ENCODE assay signal across 8 cellular contexts in the genomic region with DNA sequence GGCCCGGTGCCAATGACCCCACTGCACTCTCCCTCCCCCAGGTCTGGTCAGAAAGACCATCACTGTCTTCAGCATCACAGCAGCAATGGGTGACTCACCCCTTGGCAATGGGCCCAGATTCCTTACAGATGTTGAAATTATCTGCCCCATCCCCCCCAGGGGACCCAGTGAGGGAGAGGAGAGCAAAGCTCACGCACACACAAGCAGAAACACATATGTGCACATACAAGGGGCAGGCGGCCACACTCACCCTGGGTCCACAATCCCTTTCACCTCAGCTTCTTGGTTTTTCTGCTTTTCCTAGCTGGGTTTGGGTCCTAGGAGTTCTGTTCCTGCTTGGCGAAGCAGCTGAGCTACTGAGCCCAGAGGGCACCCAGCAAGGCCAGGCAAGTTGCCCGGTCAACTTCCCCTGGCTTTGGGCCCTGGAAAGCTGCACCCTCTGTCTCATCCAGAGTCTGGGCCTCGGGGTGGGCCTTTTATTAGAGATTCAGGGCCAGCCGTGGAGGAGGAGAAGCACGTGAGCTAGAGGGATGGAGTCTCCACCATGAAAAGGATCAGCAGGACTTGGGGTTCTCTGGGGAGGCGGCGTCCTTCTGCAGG. TPM values are rescaled to one million over a fixed set of nuclear protein-coding genes. Genes with fewer than 3 reads are reported as not detected.
DNase-seq lines count a peak whose midpoint lies in the region; ATAC-seq and TF ChIP-seq lines count a peak whose summit lies in the region.

No MANE protein-coding gene starts in this region.

- H3K9me3 ChIP-seq in BLaER1 = no peaks in the 10 kb centered on the region
- H3K9me3 ChIP-seq in esophagus (ENCODE audit: control insufficient read depth in 2 of 2, insufficient read depth in 1 of 2, low read depth in 1 of 2, low read length in 1 of 2) = no peaks in the 10 kb centered on the region
- H3K9me3 ChIP-seq in mucosa of rectum (ENCODE audit: control insufficient read depth in 2 of 2, low read length in 2 of 2) = no peaks in the 10 kb centered on the region
- H3K9me3 ChIP-seq in upper lobe of left lung = no peaks in the 10 kb centered on the region

- WGBS in esophagus, 2 donors = 25 to 40% methylated on average over 10 of the region's 10 CpGs
- 63 to 65% methylated on average over 10 of the region's 10 CpGs for WGBS in upper lobe of left lung, 2 donors

- peak overlapping the region; percentile 55 for H3K4me2 ChIP-seq in BLaER1

- no peak for TF ChIP-seq EP300 in upper lobe of left lung (IDR thresholded peaks at IDR 0.05)

- H3K4me3 ChIP-seq in BLaER1 = no peak overlapping the region
- no peak overlapping the region for H3K4me3 ChIP-seq in esophagus (ENCODE audit: low read depth in 1 of 2, low read length in 2 of 2)
- H3K4me3 ChIP-seq in mucosa of rectum (ENCODE audit: low read length in 2 of 2) = no peak overlapping the region
- H3K4me3 ChIP-seq in upper lobe of left lung = no peak overlapping the region

- H3K36me3 ChIP-seq in BLaER1 = no peaks in the 10 kb centered on the region
- H3K36me3 ChIP-seq in esophagus (ENCODE audit: control insufficient read depth in 2 of 2, insufficient read depth in 2 of 2, low read length in 1 of 2) = peaks cover 0 to 3% of the 10 kb centered on the region in 2 donors
- peaks cover 2 to 3% of the 10 kb centered on the region in 2 donors for H3K36me3 ChIP-seq in mucosa of rectum (ENCODE audit: control insufficient read depth in 2 of 2, insufficient read depth in 2 of 2, low read length in 2 of 2)
- H3K36me3 ChIP-seq in upper lobe of left lung = no peaks in the 10 kb centered on the region

- no peak for TF ChIP-seq POLR2A in upper lobe of left lung (IDR thresholded peaks at IDR 0.05)

- H3K4me1 ChIP-seq in BLaER1 (peaks cover 51% of the 10 kb centered on the region), esophagus (ENCODE audit: control insufficient read depth in 2 of 2, insufficient read depth in 2 of 2, low read length in 1 of 2) (peaks cover 7 to 39% of the 10 kb centered on the region in 2 donors), mucosa of rectum (ENCODE audit: control insufficient read depth in 2 of 2, insufficient read depth in 2 of 2, low read length in 2 of 2) (peaks cover 21% of the 10 kb centered on the region in 2 donors), upper lobe of left lung (peaks cover 22 to 33% (median 24%) of the 10 kb centered on the region in 4 donors)

- in situ Hi-C loops in GM13977 (cut with MboI; ENCODE audit: low pct_unique_long_range_greater_than_20kb, low sequenced_read_pairs, unreplicated experiment) = no loop called here

- H3K9ac ChIP-seq in BLaER1 (no peak overlapping the region), mucosa of rectum (ENCODE audit: low read depth in 1 of 2, low read length in 2 of 2) (no peak overlapping the region)

- H4K20me1 ChIP-seq in BLaER1 = no peaks in the 10 kb centered on the region

- TF ChIP-seq CTCF in upper lobe of left lung (IDR thresholded peaks at IDR 0.05) (no peak), GM13977 (IDR thresholded peaks at IDR 0.05; ENCODE audit: extremely low read depth, insufficient read depth, missing control alignments) (no peak)

- DNase-seq in HK-2 (ENCODE audit: unreplicated experiment) (peak; percentile 77), upper lobe of left lung (peak in 1 of 2 donors; percentile 47), OCI-M2 (lab: John Stamatoyannopoulos, UW; ENCODE audit: unreplicated experiment) (no peak), GM13977 (ENCODE audit: low spot score) (no peak)

- H3K27me3 ChIP-seq in BLaER1 (peaks cover 35% of the 10 kb centered on the region), esophagus (ENCODE audit: control insufficient read depth in 1 of 2, insufficient read depth in 2 of 2, low read length in 2 of 2) (no peaks in the 10 kb centered on the region), mucosa of rectum (ENCODE audit: control insufficient read depth in 2 of 2, insufficient read depth in 2 of 2, low read length in 2 of 2) (peaks cover 3 to 7% of the 10 kb centered on the region in 2 donors), upper lobe of left lung (peaks cover 0 to 13% (median 5%) of the 10 kb centered on the region in 4 donors)

- ATAC-seq in SK-N-SH treated with all-trans-retinoic acid at 6 μM for 48 hours (peak; percentile 64), upper lobe of left lung (ENCODE audit: low FRiP score in 2 of 2) (peak; percentile 9 to 59)

- H3K27ac ChIP-seq in BLaER1 (no peak overlapping the region), esophagus (ENCODE audit: low read depth in 2 of 2, low read length in 1 of 2) (peak overlapping the region; percentile 80 to 84), mucosa of rectum (ENCODE audit: low read depth in 2 of 2, low read length in 2 of 2) (peak overlapping the region; percentile 52 to 70), upper lobe of left lung (peak overlapping the region in 3 of 4 donors; percentile 21 to 46 (median 42))

TF ChIP-seq in SK-N-SH treated with all-trans-retinoic acid at 6 μM for 48 hours, 23 proteins besides CTCF, POLR2A, EP300 and RAD21:
- TF ChIP-seq ZC3H10 (CRISPR knock-in tag; IDR thresholded peaks at IDR 0.05) (no peak), SNAI2 (CRISPR knock-in tag; IDR thresholded peaks at IDR 0.05) (no peak), ARNTL (CRISPR knock-in tag; IDR thresholded peaks at IDR 0.05; ENCODE audit: borderline replicate concordance, low read depth) (no peak), PPARA (CRISPR knock-in tag; IDR thresholded peaks at IDR 0.05; ENCODE audit: borderline replicate concordance) (no peak), ZFP30 (CRISPR knock-in tag; IDR thresholded peaks at IDR 0.05) (no peak), CSDC2 (CRISPR knock-in tag; IDR thresholded peaks at IDR 0.05) (no peak)
- TF ChIP-seq, protein P1, sequence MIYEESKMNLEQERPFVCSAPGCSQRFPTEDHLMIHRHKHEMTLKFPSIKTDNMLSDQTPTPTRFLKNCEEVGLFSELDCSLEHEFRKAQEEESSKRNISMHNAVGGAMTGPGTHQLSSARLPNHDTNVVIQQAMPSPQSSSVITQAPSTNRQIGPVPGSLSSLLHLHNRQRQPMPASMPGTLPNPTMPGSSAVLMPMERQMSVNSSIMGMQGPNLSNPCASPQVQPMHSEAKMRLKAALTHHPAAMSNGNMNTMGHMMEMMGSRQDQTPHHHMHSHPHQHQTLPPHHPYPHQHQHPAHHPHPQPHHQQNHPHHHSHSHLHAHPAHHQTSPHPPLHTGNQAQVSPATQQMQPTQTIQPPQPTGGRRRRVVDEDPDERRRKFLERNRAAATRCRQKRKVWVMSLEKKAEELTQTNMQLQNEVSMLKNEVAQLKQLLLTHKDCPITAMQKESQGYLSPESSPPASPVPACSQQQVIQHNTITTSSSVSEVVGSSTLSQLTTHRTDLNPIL (CRISPR knock-in tag; IDR thresholded peaks at IDR 0.05; ENCODE audit: low read depth) = peak; percentile 40; the same call in 1 of the 2 replicates
- TF ChIP-seq, protein P2, sequence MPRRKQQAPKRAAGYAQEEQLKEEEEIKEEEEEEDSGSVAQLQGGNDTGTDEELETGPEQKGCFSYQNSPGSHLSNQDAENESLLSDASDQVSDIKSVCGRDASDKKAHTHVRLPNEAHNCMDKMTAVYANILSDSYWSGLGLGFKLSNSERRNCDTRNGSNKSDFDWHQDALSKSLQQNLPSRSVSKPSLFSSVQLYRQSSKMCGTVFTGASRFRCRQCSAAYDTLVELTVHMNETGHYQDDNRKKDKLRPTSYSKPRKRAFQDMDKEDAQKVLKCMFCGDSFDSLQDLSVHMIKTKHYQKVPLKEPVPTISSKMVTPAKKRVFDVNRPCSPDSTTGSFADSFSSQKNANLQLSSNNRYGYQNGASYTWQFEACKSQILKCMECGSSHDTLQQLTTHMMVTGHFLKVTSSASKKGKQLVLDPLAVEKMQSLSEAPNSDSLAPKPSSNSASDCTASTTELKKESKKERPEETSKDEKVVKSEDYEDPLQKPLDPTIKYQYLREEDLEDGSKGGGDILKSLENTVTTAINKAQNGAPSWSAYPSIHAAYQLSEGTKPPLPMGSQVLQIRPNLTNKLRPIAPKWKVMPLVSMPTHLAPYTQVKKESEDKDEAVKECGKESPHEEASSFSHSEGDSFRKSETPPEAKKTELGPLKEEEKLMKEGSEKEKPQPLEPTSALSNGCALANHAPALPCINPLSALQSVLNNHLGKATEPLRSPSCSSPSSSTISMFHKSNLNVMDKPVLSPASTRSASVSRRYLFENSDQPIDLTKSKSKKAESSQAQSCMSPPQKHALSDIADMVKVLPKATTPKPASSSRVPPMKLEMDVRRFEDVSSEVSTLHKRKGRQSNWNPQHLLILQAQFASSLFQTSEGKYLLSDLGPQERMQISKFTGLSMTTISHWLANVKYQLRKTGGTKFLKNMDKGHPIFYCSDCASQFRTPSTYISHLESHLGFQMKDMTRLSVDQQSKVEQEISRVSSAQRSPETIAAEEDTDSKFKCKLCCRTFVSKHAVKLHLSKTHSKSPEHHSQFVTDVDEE (CRISPR knock-in tag; IDR thresholded peaks at IDR 0.05) = peak; percentile 37

RNA-seq across cellular contexts. Expression of gene COL16A1, which starts 2.6 kb away (rescaled TPM):
- 10 to 100 TPM; 12.2 to 25.2 TPM for polyA plus RNA-seq in esophagus
- 100 to 1,000 TPM in 1 of 6 donors, 10 to 100 TPM in 5; 15.2 to 103 (median 40.7) TPM for total RNA-seq in upper lobe of left lung

RNA-seq across cellular contexts. Expression of gene PEF1, which starts 56.6 kb away (rescaled TPM):
- 10 to 100 TPM; 38.6 to 62.0 TPM for polyA plus RNA-seq in esophagus
- 100 to 1,000 TPM in 1 of 6 donors, 10 to 100 TPM in 5; 52.4 to 135 (median 77.4) TPM for total RNA-seq in upper lobe of left lung
